ENCODE assay signal across 10 cellular contexts in genomic region chr1:225466848-225467192, GRCh38. TPM values are rescaled to one million over a fixed set of nuclear protein-coding genes. Genes with fewer than 3 reads are reported as not detected.
DNase-seq lines count a peak whose midpoint lies in the region; ATAC-seq and TF ChIP-seq lines count a peak whose summit lies in the region.
"Had no signal": no experiment of that assay in that cellular context is flagged by ENCODE, and none has a peak within 500 bp of the region (broad histone marks: within the 10 kb centered on the region; RNA-seq: fewer than 3 reads in every experiment).

No MANE protein-coding gene starts in this region.

- H3K9me3 Mint-ChIP-seq in dendritic cell treated with granulocyte-macrophage colony-stimulating factor and Interleukin-4, amounts not matched to agents 40 ng/mL and 50 ng/mL, for 4 days = no peaks in the 10 kb centered on the region

- peak overlapping the region in 1 of 2 experiments; percentile 79; a peak in 2 of 4 replicates for H3K4me3 ChIP-seq in DND-41 (ENCODE audit: low read depth in 1 of 2, low read length in 2 of 2)
- H3K4me3 ChIP-seq in KMS-11 (IDR thresholded peaks at IDR 0.05; ENCODE audit: insufficient read depth, low read depth, low read length) = no peak overlapping the region
- no peak overlapping the region for H3K4me3 ChIP-seq in sigmoid colon
- no peak overlapping the region for H3K4me3 ChIP-seq in GM23248
- H3K4me3 ChIP-seq: cardiac muscle cell had no signal

- no peaks in the 10 kb centered on the region for H4K20me1 ChIP-seq in DND-41 (ENCODE audit: insufficient read depth, low read length)
- no peaks in the 10 kb centered on the region for H4K20me1 ChIP-seq in KMS-11 (ENCODE audit: insufficient read depth)
- H4K20me1 ChIP-seq in GM23248 (ENCODE audit: insufficient read depth) = no peaks in the 10 kb centered on the region

- no peaks in the 10 kb centered on the region for H3K36me3 Mint-ChIP-seq in dendritic cell treated with granulocyte-macrophage colony-stimulating factor and Interleukin-4, amounts not matched to agents 40 ng/mL and 50 ng/mL, for 4 days (ENCODE audit: low read depth)

- H3K36me3 ChIP-seq in DND-41 (ENCODE audit: insufficient read depth, low read length) (no peaks in the 10 kb centered on the region), KMS-11 (ENCODE audit: insufficient read depth) (no peaks in the 10 kb centered on the region), sigmoid colon (no peaks in the 10 kb centered on the region), GM23248 (ENCODE audit: low read depth) (no peaks in the 10 kb centered on the region)
- H3K36me3 ChIP-seq: cardiac muscle cell had no signal

- peak overlapping the region; percentile 98 for H3K27ac Mint-ChIP-seq in dendritic cell treated with granulocyte-macrophage colony-stimulating factor and Interleukin-4, amounts not matched to agents 40 ng/mL and 50 ng/mL, for 4 days

- peak overlapping the region; percentile 83 for H3K4me2 ChIP-seq in DND-41 (ENCODE audit: insufficient read depth, low read length)
- peak overlapping the region; percentile 48; the same call in 1 of the 2 replicates for H3K4me2 ChIP-seq in KMS-11
- H3K4me2 ChIP-seq in GM23248 (ENCODE audit: unreplicated experiment) = no peak overlapping the region

- H3K9ac ChIP-seq in DND-41 (ENCODE audit: low read depth, low read length) (peak overlapping the region; percentile 87), KMS-11 (peak overlapping the region; percentile 52; the same call in 1 of the 2 replicates), GM23248 (no peak overlapping the region)

- H3K9me2 ChIP-seq in GM23248 (ENCODE audit: insufficient read depth) = no peaks in the 10 kb centered on the region

- H3K27me3 Mint-ChIP-seq in dendritic cell treated with granulocyte-macrophage colony-stimulating factor and Interleukin-4, amounts not matched to agents 40 ng/mL and 50 ng/mL, for 4 days = no peaks in the 10 kb centered on the region

- in situ Hi-C loops in GM23248 (cut with MboI) = no loop called here

- H3K27me3 ChIP-seq in DND-41 (ENCODE audit: insufficient read depth, low read length, poor library complexity) = no peaks in the 10 kb centered on the region
- no peaks in the 10 kb centered on the region for H3K27me3 ChIP-seq in KMS-11 (ENCODE audit: insufficient read depth, low read depth)
- H3K27me3 ChIP-seq in sigmoid colon = no peaks in the 10 kb centered on the region
- no peaks in the 10 kb centered on the region for H3K27me3 ChIP-seq in GM23248 (replicated peaks; ENCODE audit: insufficient read depth)
- H3K27me3 ChIP-seq: cardiac muscle cell had no signal

- H3K27ac ChIP-seq in DND-41 (ENCODE audit: low read length) = peak overlapping the region; percentile 95
- peak overlapping the region; percentile 76 for H3K27ac ChIP-seq in KMS-11
- H3K27ac ChIP-seq in sigmoid colon = peak overlapping the region in 3 of 4 donors; percentile 93 to 96 (median 93)
- H3K27ac ChIP-seq in GM23248 = no peak overlapping the region
- H3K27ac ChIP-seq: cardiac muscle cell had no signal

- no peaks in the 10 kb centered on the region for H3K9me3 ChIP-seq in DND-41 (ENCODE audit: insufficient read depth, low read length, severe bottlenecking)
- no peaks in the 10 kb centered on the region for H3K9me3 ChIP-seq in sigmoid colon
- H3K9me3 ChIP-seq in GM23248 (ENCODE audit: low read depth) = no peaks in the 10 kb centered on the region

- no peak for DNase-seq in DND-41
- DNase-seq in sigmoid colon = no peak
- no peak for DNase-seq in GM23248
- DNase-seq in hypothalamus (lab: John Stamatoyannopoulos, UW) = no peak
- DNase-seq: DMS153, NCI-H1436 had no signal

- H3K4me3 Mint-ChIP-seq in dendritic cell treated with granulocyte-macrophage colony-stimulating factor and Interleukin-4, amounts not matched to agents 40 ng/mL and 50 ng/mL, for 4 days = peak overlapping the region; percentile 79

- peaks cover 57% of the 10 kb centered on the region for H3K4me1 Mint-ChIP-seq in dendritic cell treated with granulocyte-macrophage colony-stimulating factor and Interleukin-4, amounts not matched to agents 40 ng/mL and 50 ng/mL, for 4 days (ENCODE audit: low read depth)

- TF ChIP-seq POLR2A in sigmoid colon (IDR thresholded peaks at IDR 0.05) = no peak

- H3F3A ChIP-seq in GM23248 (ENCODE audit: insufficient read depth) = no peaks in the 10 kb centered on the region

- ATAC-seq in DND-41 (ENCODE audit: insufficient read depth, low read depth) (no peak), HG03135 (IDR thresholded peaks at IDR 0.05; ENCODE audit: unreplicated experiment) (no peak)

- H2AFZ ChIP-seq in DND-41 (ENCODE audit: low read depth, low read length) = peak overlapping the region; percentile 88
- peak overlapping the region; percentile 70 for H2AFZ ChIP-seq in KMS-11 (ENCODE audit: low read depth)
- no peak overlapping the region for H2AFZ ChIP-seq in GM23248

- intact Hi-C loops in dendritic cell treated with granulocyte-macrophage colony-stimulating factor and Interleukin-4, amounts not matched to agents 40 ng/mL and 50 ng/mL, for 4 days (cut with micrococcal nuclease) = loop anchor here (1.0 to 5.0 kb wide), 4 partner anchors 9 to 455 kb away; partner anchors contain the start of genes LBR and PYCR2
- intact Hi-C loops in sigmoid colon (cut with DNase I) = no loop called here

- 83 to 90% methylated on average over 4 of the region's 4 CpGs for WGBS in sigmoid colon, 2 donors
- WGBS in GM23248 (ENCODE audit: low coverage in 1 of 2, low lambda C conversion rate in 2 of 2, missing lambda C conversion rate in 2 of 2), 2 experiments = 91 to 95% methylated on average over 4 of the region's 4 CpGs

- peaks cover 32% of the 10 kb centered on the region for H3K4me1 ChIP-seq in DND-41 (ENCODE audit: insufficient read depth, low read length)
- H3K4me1 ChIP-seq in KMS-11 (ENCODE audit: low read depth, poor library complexity, severe bottlenecking) = peaks cover 11% of the 10 kb centered on the region
- peaks cover 0 to 81% (median 72%) of the 10 kb centered on the region in 4 donors for H3K4me1 ChIP-seq in sigmoid colon
- no peaks in the 10 kb centered on the region for H3K4me1 ChIP-seq in GM23248 (ENCODE audit: insufficient read depth)

- TF ChIP-seq CTCF in DND-41 (IDR thresholded peaks at IDR 0.05; ENCODE audit: borderline replicate concordance, extremely low read depth, low read length, poor library complexity, severe bottlenecking) = no peak
- no peak for TF ChIP-seq CTCF in KMS-11 (conservative IDR thresholded peaks at IDR 0.05; ENCODE audit: low read depth, low read length)
- TF ChIP-seq CTCF in sigmoid colon (IDR thresholded peaks at IDR 0.05) = no peak

- no peak for TF ChIP-seq EP300 in sigmoid colon (IDR thresholded peaks at IDR 0.05)

- H3K79me2 ChIP-seq in DND-41 (ENCODE audit: insufficient read depth, low read length) = no peaks in the 10 kb centered on the region
- H3K79me2 ChIP-seq in KMS-11 (ENCODE audit: insufficient read depth, low read depth) = no peaks in the 10 kb centered on the region
- no peaks in the 10 kb centered on the region for H3K79me2 ChIP-seq in GM23248 (ENCODE audit: insufficient read depth)

RNA-seq across cellular contexts. Expression of gene LBR, which starts 39.0 kb away (rescaled TPM):
- total RNA-seq in sigmoid colon = 100 to 1,000 TPM; 134 to 195 (median 169) TPM
- polyA plus RNA-seq in sigmoid colon (10 to 100 TPM in 1 of 3 donors, 1 to 10 TPM in 2; 5.4 to 62.2 (median 6.9) TPM), GM23248 (2016; fragmentation: Nextera tagmentation; extraction: Ambion mirVana) (16.8 and 19.0 TPM in 2 replicates)
- 12.3 and 13.5 TPM in 2 replicates for total RNA-seq in GM23248 (2014; rRNA removed; shearing (Covaris generic))
